8 cellular contexts compared by ENCODE assay signal in genomic region chr14:103103461-103104388, GRCh38. TPM values are rescaled to one million over a fixed set of nuclear protein-coding genes. Genes with fewer than 3 reads are reported as not detected.
A peak's percentile ranks its signal among the peaks of the same experiment; 100 is the strongest.
DNase-seq lines count a peak whose midpoint lies in the region; ATAC-seq and TF ChIP-seq lines count a peak whose summit lies in the region.

No MANE protein-coding gene starts in this region.

- H3K27me3 ChIP-seq in WERI-Rb-1 (ENCODE audit: insufficient read depth, low read depth, severe bottlenecking), result peaks cover 11% of the 10 kb centered on the region
- peaks cover 26% of the 10 kb centered on the region for H3K27me3 ChIP-seq in iPS-18a (ENCODE audit: control insufficient read depth, insufficient read depth, low read length)

- CTCF ChIA-PET in Calu3 (lab: Charles Lee), result interaction anchor here (0.5 to 3.2 kb wide), 16 partner anchors 17 to 531 kb away, joined by 3 to 36 read pairs (median 4); no protein-coding TSS in a partner anchor
- CTCF ChIA-PET in activated CD8-positive, alpha-beta T cell treated with anti-CD3 and anti-CD28 coated beads for 36 hours (lab: Charles Lee), result interaction anchor here (0.7 to 3.1 kb wide), 17 partner anchors 9 to 553 kb away, joined by 3 to 47 read pairs (median 5); partner anchors contain the start of gene EXOC3L4

- no peak overlapping the region for H3K9ac ChIP-seq in iPS-18a (ENCODE audit: low read length)

- intact Hi-C loops in Calu3 (cut with micrococcal nuclease; ENCODE audit: unreplicated experiment), result loop anchor here (5.0 kb wide), 1 partner anchor 179 kb away; no protein-coding TSS in a partner anchor
- intact Hi-C loops in activated CD8-positive, alpha-beta T cell treated with anti-CD3 and anti-CD28 coated beads for 36 hours (cut with micrococcal nuclease), result loop anchor here (10.0 kb wide), 1 partner anchor 191 kb away; no protein-coding TSS in a partner anchor

- H3K9me3 ChIP-seq in WERI-Rb-1 (ENCODE audit: severe bottlenecking), result no peaks in the 10 kb centered on the region
- no peaks in the 10 kb centered on the region for H3K9me3 ChIP-seq in iPS-18a (ENCODE audit: control insufficient read depth, low read depth, low read length)

- peaks cover 11% of the 10 kb centered on the region for H3K4me1 ChIP-seq in iPS-18a (ENCODE audit: control insufficient read depth, low read depth, low read length)

- H3K36me3 ChIP-seq in WERI-Rb-1, result no peaks in the 10 kb centered on the region
- H3K36me3 ChIP-seq in iPS-18a (ENCODE audit: control insufficient read depth, low read depth, low read length), result no peaks in the 10 kb centered on the region

- TF ChIP-seq POLR2A in NB4 (IDR thresholded peaks at IDR 0.05; ENCODE audit: extremely low read depth, insufficient read length), result no peak

- H3K4me1 Mint-ChIP-seq in Calu3 (ENCODE audit: low read depth, unreplicated experiment), result peaks cover 13% of the 10 kb centered on the region
- peaks cover 5% of the 10 kb centered on the region for H3K4me1 Mint-ChIP-seq in activated CD8-positive, alpha-beta T cell treated with anti-CD3 and anti-CD28 coated beads for 36 hours (ENCODE audit: low read depth)
- peaks cover 9 to 10% of the 10 kb centered on the region in 2 donors for H3K4me1 Mint-ChIP-seq in effector memory CD8-positive, alpha-beta T cell (ENCODE audit: low read depth in 2 of 2)

- peak overlapping the region; percentile 50 for H3K27ac Mint-ChIP-seq in Calu3 (ENCODE audit: unreplicated experiment)
- no peak overlapping the region for H3K27ac Mint-ChIP-seq in activated CD8-positive, alpha-beta T cell treated with anti-CD3 and anti-CD28 coated beads for 36 hours
- no peak overlapping the region for H3K27ac Mint-ChIP-seq in effector memory CD8-positive, alpha-beta T cell

- POLR2A ChIA-PET in activated CD8-positive, alpha-beta T cell treated with anti-CD3 and anti-CD28 coated beads for 36 hours (lab: Charles Lee), result interaction anchor here (1.4 kb wide), 1 partner anchor 232 kb away, joined by 6 read pairs; no protein-coding TSS in a partner anchor

- no peak overlapping the region for H3K4me3 ChIP-seq in NB4 (ENCODE audit: low read depth, low read length)
- peak overlapping the region; percentile 37 for H3K4me3 ChIP-seq in WERI-Rb-1 (ENCODE audit: low read depth, low read length)
- peak overlapping the region; percentile 19 for H3K4me3 ChIP-seq in iPS-18a (ENCODE audit: low read length)

- no TSS peak for BruUV-seq in Calu3 (replicated peaks; lab: Mats Ljungman, UMichigan)

- no peaks in the 10 kb centered on the region for H3K9me3 Mint-ChIP-seq in Calu3 (ENCODE audit: low read depth, unreplicated experiment)
- H3K9me3 Mint-ChIP-seq in activated CD8-positive, alpha-beta T cell treated with anti-CD3 and anti-CD28 coated beads for 36 hours, result no peaks in the 10 kb centered on the region
- H3K9me3 Mint-ChIP-seq in effector memory CD8-positive, alpha-beta T cell, result no peaks in the 10 kb centered on the region

- H3K4me3 Mint-ChIP-seq in Calu3 (ENCODE audit: low read depth, unreplicated experiment), result peak overlapping the region; percentile 72
- H3K4me3 Mint-ChIP-seq in activated CD8-positive, alpha-beta T cell treated with anti-CD3 and anti-CD28 coated beads for 36 hours, result no peak overlapping the region
- H3K4me3 Mint-ChIP-seq in effector memory CD8-positive, alpha-beta T cell, result peak overlapping the region in 1 of 2 donors; percentile 36

- H3K27me3 Mint-ChIP-seq in Calu3 (ENCODE audit: unreplicated experiment), result no peaks in the 10 kb centered on the region
- H3K27me3 Mint-ChIP-seq in activated CD8-positive, alpha-beta T cell treated with anti-CD3 and anti-CD28 coated beads for 36 hours, result peaks cover 22% of the 10 kb centered on the region
- peaks cover 28 to 69% of the 10 kb centered on the region in 2 donors for H3K27me3 Mint-ChIP-seq in effector memory CD8-positive, alpha-beta T cell

- DNase-seq in Calu3, result peak; percentile 77
- peak; percentile 50 for DNase-seq in NB4 (ENCODE audit: low read depth)
- peak; percentile 86 for DNase-seq in WERI-Rb-1
- DNase-seq in GF-D8 (lab: John Stamatoyannopoulos, UW), result no peak
- no peak for DNase-seq in activated CD8-positive, alpha-beta T cell treated with anti-CD3 and anti-CD28 coated beads for 36 hours
- DNase-seq in effector memory CD8-positive, alpha-beta T cell, result no peak

- H3K36me3 Mint-ChIP-seq in Calu3 (ENCODE audit: insufficient read depth, unreplicated experiment), result peaks cover 17% of the 10 kb centered on the region
- no peaks in the 10 kb centered on the region for H3K36me3 Mint-ChIP-seq in activated CD8-positive, alpha-beta T cell treated with anti-CD3 and anti-CD28 coated beads for 36 hours (ENCODE audit: low read depth)
- no peaks in the 10 kb centered on the region for H3K36me3 Mint-ChIP-seq in effector memory CD8-positive, alpha-beta T cell (ENCODE audit: insufficient read depth)

- H3K27ac ChIP-seq in WERI-Rb-1 (no peak overlapping the region), iPS-18a (ENCODE audit: low read length) (no peak overlapping the region)

- no peak for ATAC-seq in activated CD8-positive, alpha-beta T cell treated with anti-CD3 and anti-CD28 coated beads for 36 hours
- ATAC-seq in GM21447 (IDR thresholded peaks at IDR 0.05; ENCODE audit: unreplicated experiment), result no peak
- no peak for ATAC-seq in effector memory CD8-positive, alpha-beta T cell (replicated peaks)

- TF ChIP-seq CTCF in Calu3 (IDR thresholded peaks at IDR 0.05; ENCODE audit: unreplicated experiment), result peak; percentile 46
- no peak for TF ChIP-seq CTCF in NB4 (IDR thresholded peaks at IDR 0.05; ENCODE audit: low read depth, low read length)
- peak; percentile 43 for TF ChIP-seq CTCF in WERI-Rb-1 (IDR thresholded peaks at IDR 0.05; ENCODE audit: low read depth, low read length)
- TF ChIP-seq CTCF in activated CD8-positive, alpha-beta T cell treated with anti-CD3 and anti-CD28 coated beads for 36 hours (IDR thresholded peaks at IDR 0.05), result no peak

RNA-seq across cellular contexts. Expression of gene EXOC3L4, which starts 9.2 kb away (rescaled TPM):
- 10.9 and 13.5 TPM in 2 replicates for total RNA-seq in Calu3 (2022)
- total RNA-seq in activated CD8-positive, alpha-beta T cell treated with anti-CD3 and anti-CD28 coated beads for 36 hours, result not detected

RNA-seq across cellular contexts. Expression of gene TNFAIP2, which starts 19.5 kb away (rescaled TPM):
- 113 and 195 TPM in 2 replicates for total RNA-seq in Calu3 (2022)
- total RNA-seq in activated CD8-positive, alpha-beta T cell treated with anti-CD3 and anti-CD28 coated beads for 36 hours, result 1 to 10 TPM; 1.1 to 1.2 TPM

RNA-seq across cellular contexts. Expression of gene LBHD2, which starts 19.7 kb away (rescaled TPM):
- not detected in 2 replicates for total RNA-seq in Calu3 (2022)
- not detected for total RNA-seq in activated CD8-positive, alpha-beta T cell treated with anti-CD3 and anti-CD28 coated beads for 36 hours

RNA-seq across cellular contexts. Expression of gene CDC42BPB, which starts 46.4 kb away (rescaled TPM):
- total RNA-seq in Calu3 (2022), result 98.7 and 112 TPM in 2 replicates
- under 1 TPM; 0.72 to 0.96 TPM for total RNA-seq in activated CD8-positive, alpha-beta T cell treated with anti-CD3 and anti-CD28 coated beads for 36 hours

Comparison
In these comparisons a context has a peak if more than half of its experiments do, and no peak if none do; other contexts are left out.
1. DNase-seq: peak in Calu3 (single experiment), NB4 (single experiment) and WERI-Rb-1 (single experiment); none in GF-D8 (single experiment), activated CD8-positive, alpha-beta T cell treated with anti-CD3 and anti-CD28 coated beads for 36 hours (single experiment) and effector memory CD8-positive, alpha-beta T cell (0 of 3).
2. CTCF ChIP-seq: peak in Calu3 (single experiment) and WERI-Rb-1 (single experiment); none in NB4 (single experiment) and activated CD8-positive, alpha-beta T cell treated with anti-CD3 and anti-CD28 coated beads for 36 hours (single experiment).
3. RNA of gene EXOC3L4, which starts 9.2 kb away (total RNA-seq): 10.9 to 13.5 TPM in Calu3; not detected in activated CD8-positive, alpha-beta T cell treated with anti-CD3 and anti-CD28 coated beads for 36 hours; every median in the first group is over 10 times any median in the second.
4. RNA of gene TNFAIP2, which starts 19.5 kb away (total RNA-seq): 113 to 195 TPM in Calu3; 1.1 to 1.2 TPM in activated CD8-positive, alpha-beta T cell treated with anti-CD3 and anti-CD28 coated beads for 36 hours; every median in the first group is over 10 times any median in the second.